24 cellular contexts compared by ENCODE assay signal in genomic region chr1:78247079-78247478, GRCh38.
"Had no signal": no experiment of that assay in that cellular context is flagged by ENCODE, and none has a peak within 500 bp of the region (broad histone marks: within the 10 kb centered on the region; RNA-seq: fewer than 3 reads in every experiment).

No MANE protein-coding gene starts in this region.

- H3K4me1 ChIP-seq: colonic mucosa, esophagus muscularis mucosa, esophagus squamous epithelium, foreskin keratinocyte, gastrocnemius medialis, gastroesophageal sphincter, heart left ventricle, heart right ventricle had no signal

- H3K4me3 ChIP-seq: colonic mucosa, coronary artery, dorsolateral prefrontal cortex, esophagus muscularis mucosa, esophagus squamous epithelium, gastrocnemius medialis, gastroesophageal sphincter, heart left ventricle, heart right ventricle had no signal

- ATAC-seq: effector memory CD8-positive, alpha-beta T cell; esophagus mucosa; foreskin keratinocyte; gastrocnemius medialis; gastroesophageal sphincter; heart left ventricle; heart right ventricle had no signal

- H3K9me3 ChIP-seq: colonic mucosa, esophagus muscularis mucosa, esophagus squamous epithelium, gastrocnemius medialis, gastroesophageal sphincter had no signal

- DNase-seq: colonic mucosa; cortex of kidney; dermis blood vessel endothelial cell; dorsolateral prefrontal cortex; effector CD4-positive, alpha-beta T cell; effector CD8-positive, alpha-beta T cell; effector memory CD4-positive, alpha-beta T cell; effector memory CD8-positive, alpha-beta T cell; endodermal cell; erythroblast; esophagus squamous epithelium; foreskin fibroblast; foreskin keratinocyte; foreskin melanocyte; gastrocnemius medialis; glutamatergic neuron; head of caudate nucleus; heart left ventricle; heart right ventricle had no signal

- H3K27me3 ChIP-seq: colonic mucosa, esophagus muscularis mucosa, esophagus squamous epithelium, foreskin keratinocyte, gastrocnemius medialis, gastroesophageal sphincter, heart left ventricle, heart right ventricle had no signal

- H3K36me3 ChIP-seq: colonic mucosa, esophagus muscularis mucosa, esophagus squamous epithelium, gastrocnemius medialis, gastroesophageal sphincter, heart left ventricle, heart right ventricle had no signal

- H3K27ac ChIP-seq: colonic mucosa, coronary artery, dorsolateral prefrontal cortex, epithelial cell of prostate, esophagus muscularis mucosa, esophagus squamous epithelium, foreskin keratinocyte, gastrocnemius medialis, gastroesophageal sphincter, heart left ventricle, heart right ventricle had no signal
